Comparison of ENCODE assay signal across 25 cellular contexts in the genomic region with DNA sequence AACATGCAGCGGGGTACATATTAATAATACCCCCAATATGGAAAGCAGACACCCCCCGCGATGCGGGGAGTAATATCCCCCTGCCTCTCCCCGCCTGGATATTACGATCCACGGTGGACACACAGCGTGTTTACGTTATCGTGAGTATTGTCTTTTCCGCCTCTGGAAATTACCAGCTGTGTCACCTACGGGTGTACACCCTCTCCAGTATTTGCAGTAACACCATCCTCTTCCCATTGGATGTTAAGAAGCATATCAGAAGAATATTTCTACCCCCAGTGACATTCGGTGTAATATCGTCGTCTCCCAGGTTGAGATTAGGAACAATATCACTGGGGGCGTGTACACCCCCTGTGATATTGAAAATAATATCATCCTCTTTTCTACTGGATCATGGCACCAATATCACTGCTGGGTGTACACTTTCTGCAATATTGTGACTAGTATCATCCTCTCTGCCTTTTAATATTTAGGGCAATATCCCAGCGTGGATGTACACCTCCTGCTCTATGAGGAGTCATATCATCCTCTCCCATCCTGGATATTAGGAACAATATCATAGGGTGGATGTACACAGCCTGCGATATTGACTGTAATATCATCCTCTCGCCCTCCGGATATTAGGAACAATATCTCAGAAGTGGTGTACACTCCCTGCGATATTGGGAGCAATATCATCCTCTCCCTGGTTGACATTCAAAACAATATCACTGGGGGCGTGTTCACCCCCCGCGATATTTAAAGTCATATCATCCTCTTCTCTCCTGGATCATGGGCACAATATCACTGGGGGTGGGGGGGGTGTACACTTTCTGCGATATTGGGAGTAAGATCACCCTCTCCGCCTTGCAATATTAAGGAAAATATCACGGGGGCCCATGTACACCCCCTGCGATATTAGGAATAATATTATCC. TPM values are rescaled to one million over a fixed set of nuclear protein-coding genes. Genes with fewer than 3 reads are reported as not detected.
DNase-seq lines count a peak whose midpoint lies in the region; ATAC-seq and TF ChIP-seq lines count a peak whose summit lies in the region.
"Had no signal": no experiment of that assay in that cellular context is flagged by ENCODE, and none has a peak within 500 bp of the region (broad histone marks: within the 10 kb centered on the region; RNA-seq: fewer than 3 reads in every experiment).

No MANE protein-coding gene starts in this region.

- CTCF ChIA-PET in activated CD8-positive, alpha-beta T cell treated with anti-CD3 and anti-CD28 coated beads for 36 hours (lab: Charles Lee) = interaction anchor here (1.0 kb wide), 1 partner anchor 23 kb away, joined by 3 read pairs; no protein-coding TSS in a partner anchor
- CTCF ChIA-PET in naive thymus-derived CD4-positive, alpha-beta T cell (lab: Charles Lee) = interaction anchor here (0.6 kb wide), 1 partner anchor 17 kb away, joined by 3 read pairs; no protein-coding TSS in a partner anchor

- H3K27ac Mint-ChIP-seq in activated CD8-positive, alpha-beta T cell treated with anti-CD3 and anti-CD28 coated beads for 36 hours = no peak overlapping the region
- peak overlapping the region in 1 of 9 donors; percentile 81 for H3K27ac Mint-ChIP-seq in naive thymus-derived CD4-positive, alpha-beta T cell
- H3K27ac Mint-ChIP-seq: mesothelial cell of epicardium had no signal

- ATAC-seq in activated T-cell treated with anti-CD3 and anti-CD28 coated beads, Interleukin-2, amount 50 U/mL, for 4 hours = peak; percentile 32 to 45
- peak; percentile 43 for ATAC-seq in activated CD8-positive, alpha-beta T cell treated with anti-CD3 and anti-CD28 coated beads for 36 hours
- peak; percentile 50 for ATAC-seq in naive thymus-derived CD4-positive, alpha-beta T cell
- ATAC-seq: right cardiac atrium, SK-N-SH treated with all-trans-retinoic acid at 6 μM for 48 hours had no signal

- peaks cover 11% of the 10 kb centered on the region for H3K27me3 Mint-ChIP-seq in activated T-cell treated with anti-CD3 and anti-CD28 coated beads, Interleukin-2, amount 50 U/mL, for 4 hours (ENCODE audit: low read depth)
- H3K27me3 Mint-ChIP-seq in activated CD8-positive, alpha-beta T cell treated with anti-CD3 and anti-CD28 coated beads for 36 hours = peaks cover 3% of the 10 kb centered on the region
- peaks cover 0 to 10% (median 5%) of the 10 kb centered on the region in 5 donors for H3K27me3 Mint-ChIP-seq in naive thymus-derived CD4-positive, alpha-beta T cell

- H2AFZ ChIP-seq in Karpas-422 (ENCODE audit: low read length) = no peak overlapping the region
- H2AFZ ChIP-seq: parathyroid adenoma had no signal

- H3K27ac ChIP-seq in Karpas-422 (ENCODE audit: low read length) = no peak overlapping the region
- no peak overlapping the region for H3K27ac ChIP-seq in naive thymus-derived CD4-positive, alpha-beta T cell (ENCODE audit: low read depth, low read length)
- H3K27ac ChIP-seq: colonic mucosa, esophagus muscularis mucosa, KMS-11, left ventricle myocardium inferior, parathyroid adenoma, stomach, tibial nerve had no signal

- H4K20me1 ChIP-seq in Karpas-422 (ENCODE audit: insufficient read depth, low read depth, low read length) = no peaks in the 10 kb centered on the region

- no peaks in the 10 kb centered on the region for H3K36me3 ChIP-seq in Karpas-422 (ENCODE audit: insufficient read depth, low read length)
- H3K36me3 ChIP-seq in naive thymus-derived CD4-positive, alpha-beta T cell (ENCODE audit: control insufficient read depth in 2 of 3, insufficient read depth in 3 of 3, low read length in 3 of 3) = no peaks in the 10 kb centered on the region
- H3K36me3 ChIP-seq: colonic mucosa, esophagus muscularis mucosa, left ventricle myocardium inferior, stomach, tibial nerve had no signal

- DNase-seq in activated T-cell treated with anti-CD3 and anti-CD28 coated beads, Interleukin-2, amount 50 U/mL, for 4 hours = no peak
- DNase-seq in activated T-cell treated with anti-CD3 and anti-CD28 coated beads for 4 hours = no peak
- peak; percentile 27 for DNase-seq in Karpas-422
- DNase-seq in activated CD8-positive, alpha-beta T cell treated with anti-CD3 and anti-CD28 coated beads for 36 hours = peak; percentile 62
- peak in 6 of 9 donors; percentile 18 to 75 (median 56) for DNase-seq in naive thymus-derived CD4-positive, alpha-beta T cell
- no peak for DNase-seq in midbrain (lab: John Stamatoyannopoulos, UW)
- DNase-seq in SIG-M5 treated with dmso at 0.1 percent for 504 hours (lab: John Stamatoyannopoulos, UW; ENCODE audit: unreplicated experiment) = no peak
- no peak for DNase-seq in effector CD8-positive, alpha-beta T cell (lab: John Stamatoyannopoulos, UW)
- DNase-seq: activated effector memory CD4-positive, alpha-beta T cell treated with anti-CD3 and anti-CD28 coated beads, Interleukin-2, amount 50 U/mL, for 16 hours; colonic mucosa; foreskin melanocyte; left ventricle myocardium inferior; NCI-H1694; NCI-H2171 treated with DMSO at 0.1 percent for 48 hours; NCI-H524 treated with DMSO at 0.1 percent for 48 hours; right cardiac atrium; stimulated activated CD4-positive, alpha-beta T cell treated with anti-CD3 and anti-CD28 coated beads, Interleukin-4, amount 100 ng/mL, for 24 hours; stomach had no signal

- H3K9ac ChIP-seq in Karpas-422 (ENCODE audit: low read length) = no peak overlapping the region
- H3K9ac ChIP-seq: KMS-11, parathyroid adenoma had no signal

- H3K9me2 ChIP-seq in Karpas-422 (replicated peaks; ENCODE audit: insufficient read depth, low read length) = no peaks in the 10 kb centered on the region

- H3K79me2 ChIP-seq in Karpas-422 (ENCODE audit: low read length) = no peaks in the 10 kb centered on the region
- H3K79me2 ChIP-seq: parathyroid adenoma had no signal

- no peaks in the 10 kb centered on the region for H3K4me1 Mint-ChIP-seq in activated T-cell treated with anti-CD3 and anti-CD28 coated beads, Interleukin-2, amount 50 U/mL, for 4 hours (ENCODE audit: low read depth)
- no peaks in the 10 kb centered on the region for H3K4me1 Mint-ChIP-seq in activated CD8-positive, alpha-beta T cell treated with anti-CD3 and anti-CD28 coated beads for 36 hours (ENCODE audit: low read depth)
- no peaks in the 10 kb centered on the region for H3K4me1 Mint-ChIP-seq in naive thymus-derived CD4-positive, alpha-beta T cell
- H3K4me1 Mint-ChIP-seq: immature natural killer cell had no signal

- H3K4me1 ChIP-seq in Karpas-422 (ENCODE audit: low read length) = no peaks in the 10 kb centered on the region
- no peaks in the 10 kb centered on the region for H3K4me1 ChIP-seq in naive thymus-derived CD4-positive, alpha-beta T cell (ENCODE audit: control insufficient read depth in 2 of 2, insufficient read depth in 2 of 2, low read length in 2 of 2)
- H3K4me1 ChIP-seq: colonic mucosa, esophagus muscularis mucosa, left ventricle myocardium inferior, stomach, tibial nerve had no signal

- POLR2A ChIA-PET in activated CD8-positive, alpha-beta T cell treated with anti-CD3 and anti-CD28 coated beads for 36 hours (lab: Charles Lee) = no interaction called here
- POLR2A ChIA-PET in naive thymus-derived CD4-positive, alpha-beta T cell (lab: Charles Lee) = interaction anchor here (1.0 kb wide), 1 partner anchor 25 kb away, joined by 3 read pairs; no protein-coding TSS in a partner anchor

- H3K4me3 Mint-ChIP-seq in activated T-cell treated with anti-CD3 and anti-CD28 coated beads, Interleukin-2, amount 50 U/mL, for 4 hours = no peak overlapping the region
- no peak overlapping the region for H3K4me3 Mint-ChIP-seq in activated CD8-positive, alpha-beta T cell treated with anti-CD3 and anti-CD28 coated beads for 36 hours
- H3K4me3 Mint-ChIP-seq in naive thymus-derived CD4-positive, alpha-beta T cell = no peak overlapping the region
- H3K4me3 Mint-ChIP-seq: immature natural killer cell, mesothelial cell of epicardium had no signal

- no peak for TF ChIP-seq CTCF in activated CD8-positive, alpha-beta T cell treated with anti-CD3 and anti-CD28 coated beads for 36 hours (IDR thresholded peaks at IDR 0.05)

- H3K4me3 ChIP-seq in Karpas-422 (ENCODE audit: low read length) = no peak overlapping the region
- H3K4me3 ChIP-seq in naive thymus-derived CD4-positive, alpha-beta T cell (ENCODE audit: low read length) = no peak overlapping the region
- H3K4me3 ChIP-seq: colonic mucosa, esophagus muscularis mucosa, left ventricle myocardium inferior, stomach, tibial nerve had no signal

- H3K9me3 ChIP-seq in Karpas-422 (ENCODE audit: low read length) = no peaks in the 10 kb centered on the region
- no peaks in the 10 kb centered on the region for H3K9me3 ChIP-seq in naive thymus-derived CD4-positive, alpha-beta T cell (ENCODE audit: control insufficient read depth in 2 of 3, low read length in 3 of 3)
- H3K9me3 ChIP-seq: colonic mucosa, esophagus muscularis mucosa, left ventricle myocardium inferior, stomach, tibial nerve had no signal

- H3K36me3 Mint-ChIP-seq in activated T-cell treated with anti-CD3 and anti-CD28 coated beads, Interleukin-2, amount 50 U/mL, for 4 hours (ENCODE audit: insufficient read depth) = no peaks in the 10 kb centered on the region
- H3K36me3 Mint-ChIP-seq in activated CD8-positive, alpha-beta T cell treated with anti-CD3 and anti-CD28 coated beads for 36 hours (ENCODE audit: low read depth) = no peaks in the 10 kb centered on the region
- H3K36me3 Mint-ChIP-seq in naive thymus-derived CD4-positive, alpha-beta T cell = no peaks in the 10 kb centered on the region
- H3K36me3 Mint-ChIP-seq: immature natural killer cell, mesothelial cell of epicardium had no signal

- no peak overlapping the region for H3K4me2 ChIP-seq in Karpas-422 (ENCODE audit: low read depth, low read length, poor library complexity, severe bottlenecking)
- H3K4me2 ChIP-seq: KMS-11 had no signal

- intact Hi-C loops in activated CD8-positive, alpha-beta T cell treated with anti-CD3 and anti-CD28 coated beads for 36 hours (cut with micrococcal nuclease) = no loop called here
- intact Hi-C loops in naive thymus-derived CD4-positive, alpha-beta T cell (cut with micrococcal nuclease) = loop anchor here in 1 of 2 donors (2.0 kb wide), 2 partner anchors 20 to 82 kb away; a partner anchor contains a TSS

- no peaks in the 10 kb centered on the region for H3K9me3 Mint-ChIP-seq in activated T-cell treated with anti-CD3 and anti-CD28 coated beads, Interleukin-2, amount 50 U/mL, for 4 hours
- no peaks in the 10 kb centered on the region for H3K9me3 Mint-ChIP-seq in activated CD8-positive, alpha-beta T cell treated with anti-CD3 and anti-CD28 coated beads for 36 hours
- H3K9me3 Mint-ChIP-seq in naive thymus-derived CD4-positive, alpha-beta T cell = peaks cover 0 to 12% (median 0%) of the 10 kb centered on the region in 11 donors
- H3K9me3 Mint-ChIP-seq: mesothelial cell of epicardium had no signal

- no peaks in the 10 kb centered on the region for H3K27me3 ChIP-seq in Karpas-422 (ENCODE audit: low read length)
- no peaks in the 10 kb centered on the region for H3K27me3 ChIP-seq in naive thymus-derived CD4-positive, alpha-beta T cell (ENCODE audit: control insufficient read depth in 2 of 2, insufficient read depth in 2 of 2, low read length in 2 of 2)
- H3K27me3 ChIP-seq: colonic mucosa had no signal

RNA-seq across cellular contexts. Expression of a gene that starts 20.3 kb away (rescaled TPM):
- 1 to 10 TPM; 3.1 to 7.1 (median 6.6) TPM for total RNA-seq in activated T-cell treated with anti-CD3 and anti-CD28 coated beads, Interleukin-2, amount 50 U/mL, for 4 hours
- total RNA-seq in Karpas-422 (2014; rRNA removed; shearing (Covaris generic); ENCODE audit: low replicate concordance) = 3.0 and 5.4 TPM in 2 replicates
- 1 to 10 TPM; 4.2 to 4.3 TPM for total RNA-seq in activated CD8-positive, alpha-beta T cell treated with anti-CD3 and anti-CD28 coated beads for 36 hours
- 10 to 100 TPM in 4 of 5 experiments, 1 to 10 TPM in 1; 7.7 to 31.1 (median 19.6) TPM for total RNA-seq in naive thymus-derived CD4-positive, alpha-beta T cell
- 1 to 10 TPM; 1.5 to 2.9 TPM for polyA plus RNA-seq in naive thymus-derived CD4-positive, alpha-beta T cell

RNA-seq across cellular contexts. Expression of a gene that starts 31.9 kb away (rescaled TPM):
- total RNA-seq in activated T-cell treated with anti-CD3 and anti-CD28 coated beads, Interleukin-2, amount 50 U/mL, for 4 hours = 10 to 100 TPM; 12.1 to 17.4 (median 15.6) TPM
- 58.2 and 60.1 TPM in 2 replicates for total RNA-seq in Karpas-422 (2014; rRNA removed; shearing (Covaris generic); ENCODE audit: low replicate concordance)
- 10 to 100 TPM; 79.6 to 82.5 TPM for total RNA-seq in activated CD8-positive, alpha-beta T cell treated with anti-CD3 and anti-CD28 coated beads for 36 hours
- 10 to 100 TPM in 1 of 5 experiments, 1 to 10 TPM in 2, under 1 TPM in 2; 0.41 to 55.7 (median 1.2) TPM for total RNA-seq in naive thymus-derived CD4-positive, alpha-beta T cell
- polyA plus RNA-seq in naive thymus-derived CD4-positive, alpha-beta T cell = not detected

Comparison
In these comparisons a context has a peak if more than half of its experiments do, and no peak if none do; other contexts are left out.
1. DNase-seq: peak in Karpas-422 (single experiment), activated CD8-positive, alpha-beta T cell treated with anti-CD3 and anti-CD28 coated beads for 36 hours (single experiment) and naive thymus-derived CD4-positive, alpha-beta T cell (6 of 9); none in activated T-cell treated with anti-CD3 and anti-CD28 coated beads, Interleukin-2, amount 50 U/mL, for 4 hours (single experiment), activated T-cell treated with anti-CD3 and anti-CD28 coated beads for 4 hours (single experiment), midbrain (single experiment), SIG-M5 treated with dmso at 0.1 percent for 504 hours (single experiment) and effector CD8-positive, alpha-beta T cell (single experiment).
2. Peak in every context shown above with its lines, with median percentiles within 50 percentile points of each other: ATAC-seq.